8 cellular contexts compared by ENCODE assay signal in genomic region chr5:159206818-159207217, GRCh38. TPM values are rescaled to one million over a fixed set of nuclear protein-coding genes. Genes with fewer than 3 reads are reported as not detected.
DNase-seq lines count a peak whose midpoint lies in the region; ATAC-seq and TF ChIP-seq lines count a peak whose summit lies in the region.

No MANE protein-coding gene starts in this region.

- no peak overlapping the region for H2AFZ ChIP-seq in ACC112 (ENCODE audit: low read length, unreplicated experiment)

- no peaks in the 10 kb centered on the region for H3K9me3 Mint-ChIP-seq in IgD-negative memory B cell

- H3K4me3 ChIP-seq in ACC112 (ENCODE audit: low read depth, low read length) (peak overlapping the region; percentile 99), brain microvascular endothelial cell (ENCODE audit: low read depth, low read length) (peak overlapping the region; percentile 85), muscle layer of colon (ENCODE audit: low read depth in 1 of 2, low read length in 2 of 2) (peak overlapping the region in 1 of 2 donors; percentile 79)

- DNase-seq in brain microvascular endothelial cell: no peak
- DNase-seq in UCSD-AML1 (lab: John Stamatoyannopoulos, UW; ENCODE audit: unreplicated experiment): no peak
- no peak for DNase-seq in left colon
- no peak for DNase-seq in activated CD4-positive, alpha-beta T cell treated with anti-CD3 and anti-CD28 coated beads, Interleukin-2, amount 50 U/mL, for 48 hours

- intact Hi-C loops in left colon (cut with DNase I, micrococcal nuclease): no loop called here

- H3K27me3 ChIP-seq in ACC112 (ENCODE audit: insufficient read depth, low read length) (no peaks in the 10 kb centered on the region), brain microvascular endothelial cell (replicated peaks) (no peaks in the 10 kb centered on the region), muscle layer of colon (ENCODE audit: control insufficient read depth in 1 of 2, insufficient read depth in 2 of 2, low read length in 2 of 2) (no peaks in the 10 kb centered on the region)

- H3K4me3 Mint-ChIP-seq in IgD-negative memory B cell: peak overlapping the region; percentile 91 to 99 (median 95)

- H3K27ac Mint-ChIP-seq in IgD-negative memory B cell: peak overlapping the region; percentile 91 to 97 (median 95)

- peaks cover 40% of the 10 kb centered on the region for H3K4me1 ChIP-seq in ACC112 (ENCODE audit: control insufficient read depth, insufficient read depth, low read length, unreplicated experiment)
- H3K4me1 ChIP-seq in muscle layer of colon (ENCODE audit: insufficient read depth, low read length): peaks cover 58% of the 10 kb centered on the region

- peaks cover 75% of the 10 kb centered on the region for H3K79me2 ChIP-seq in ACC112 (ENCODE audit: control insufficient read depth, insufficient read depth, low read length, unreplicated experiment)

- H3K9ac ChIP-seq in muscle layer of colon (ENCODE audit: low read length): peak overlapping the region; percentile 95

- H3K27ac ChIP-seq in ACC112 (ENCODE audit: low read depth, low read length) (peak overlapping the region; percentile 87), brain microvascular endothelial cell (peak overlapping the region; percentile 94), muscle layer of colon (ENCODE audit: low read depth, low read length) (peak overlapping the region; percentile 79)

- ATAC-seq in HG02798 (IDR thresholded peaks at IDR 0.05; ENCODE audit: poor library complexity, unreplicated experiment): no peak
- no peak for ATAC-seq in left colon

- no peaks in the 10 kb centered on the region for H3K27me3 Mint-ChIP-seq in IgD-negative memory B cell

- H3K36me3 ChIP-seq in ACC112 (ENCODE audit: insufficient read depth, low read length): no peaks in the 10 kb centered on the region; the same call in 1 of the 2 replicates
- peaks cover 5% of the 10 kb centered on the region for H3K36me3 ChIP-seq in brain microvascular endothelial cell (replicated peaks)
- H3K36me3 ChIP-seq in muscle layer of colon (ENCODE audit: insufficient read depth, low read length): no peaks in the 10 kb centered on the region

- TF ChIP-seq CTCF in brain microvascular endothelial cell (IDR thresholded peaks at IDR 0.05; ENCODE audit: low read depth, low read length, missing control alignments): no peak

- H3K9me3 ChIP-seq in muscle layer of colon (ENCODE audit: low read length): no peaks in the 10 kb centered on the region

- peaks cover 3% of the 10 kb centered on the region for H3K36me3 Mint-ChIP-seq in IgD-negative memory B cell

- peaks cover 34 to 50% (median 42%) of the 10 kb centered on the region in 3 donors for H3K4me1 Mint-ChIP-seq in IgD-negative memory B cell

- in situ Hi-C loops in brain microvascular endothelial cell (cut with HindIII; ENCODE audit: low pct_ligation_motif_present, low sequenced_read_pairs): no loop called here

RNA-seq across cellular contexts. Expression of gene RNF145, which starts 2.5 kb away (rescaled TPM):
- polyA plus RNA-seq in IgD-negative memory B cell: 15.6 TPM
- 10 to 100 TPM; 67.0 to 69.3 TPM for total RNA-seq in left colon

RNA-seq across cellular contexts. Expression of gene UBLCP1, which starts 56.3 kb away (rescaled TPM):
- polyA plus RNA-seq in IgD-negative memory B cell: 45.1 TPM
- 10 to 100 TPM; 13.3 to 16.7 TPM for total RNA-seq in left colon
